ENCODE assay signal across 7 cellular contexts in the genomic region with DNA sequence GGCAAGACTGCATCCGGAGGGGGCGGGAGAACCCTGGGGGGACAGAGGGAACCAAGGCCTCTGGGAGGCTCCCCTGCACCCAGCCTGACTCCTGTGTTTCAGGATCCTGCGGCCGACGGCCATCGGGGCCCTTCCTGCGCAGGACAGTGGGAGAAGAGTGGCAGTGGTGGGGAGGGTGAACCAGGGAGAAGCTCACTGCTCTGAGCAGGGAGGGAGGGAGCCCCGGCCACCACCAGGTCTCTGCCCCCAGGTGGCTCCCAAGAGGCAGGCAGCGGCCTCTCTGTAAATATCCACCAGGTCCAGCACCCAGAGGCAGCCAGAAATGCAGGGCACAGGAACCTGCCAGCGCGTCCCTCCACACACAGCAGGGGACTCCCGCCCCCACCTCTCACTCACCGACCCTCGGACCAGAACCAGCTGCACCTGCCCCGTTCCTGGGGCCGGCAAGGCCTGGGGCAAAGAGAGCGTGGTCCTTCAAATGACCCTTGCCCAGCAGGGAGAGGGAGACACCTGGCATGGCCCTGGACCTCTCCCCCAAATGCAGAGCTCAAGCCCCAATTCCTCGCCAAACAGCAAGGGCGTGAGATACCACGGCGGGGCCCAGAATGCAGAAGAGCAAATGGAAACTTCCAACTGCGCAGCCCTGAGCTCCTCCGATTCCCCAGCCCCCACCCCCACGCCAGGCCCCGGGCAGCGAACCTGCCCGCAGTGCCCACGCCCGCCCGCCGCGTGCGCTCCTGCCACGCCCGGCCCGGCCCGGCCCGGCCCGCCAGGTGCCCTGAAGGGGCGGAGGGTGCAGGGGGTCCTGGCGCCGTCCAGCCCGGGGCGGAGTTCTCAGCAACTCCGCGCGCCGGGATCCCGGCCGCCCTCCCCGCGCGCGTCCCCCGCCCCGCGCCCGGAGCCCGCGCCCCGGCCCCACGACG. TPM values are rescaled to one million over a fixed set of nuclear protein-coding genes. Genes with fewer than 3 reads are reported as not detected.
A peak's percentile ranks its signal among the peaks of the same experiment; 100 is the strongest.
DNase-seq lines count a peak whose midpoint lies in the region; ATAC-seq and TF ChIP-seq lines count a peak whose summit lies in the region.

No MANE protein-coding gene starts in this region.

- H3K9me3 ChIP-seq in HCT116 (ENCODE audit: control insufficient read depth in 1 of 2, insufficient read depth in 1 of 2, low read depth in 1 of 2, low read length in 2 of 2) (no peaks in the 10 kb centered on the region), WERI-Rb-1 (ENCODE audit: severe bottlenecking) (no peaks in the 10 kb centered on the region), colonic mucosa (no peaks in the 10 kb centered on the region), mucosa of descending colon (no peaks in the 10 kb centered on the region)

- peak; percentile 72 for ATAC-seq in HCT116
- ATAC-seq in mucosa of descending colon = peak; percentile 54
- no peak for ATAC-seq in HG03442 (IDR thresholded peaks at IDR 0.05; ENCODE audit: unreplicated experiment)

- no peak overlapping the region for H3K27ac ChIP-seq in HCT116 (ENCODE audit: low read depth, low read length)
- H3K27ac ChIP-seq in WERI-Rb-1 = no peak overlapping the region
- no peak overlapping the region for H3K27ac ChIP-seq in colonic mucosa

- no peak overlapping the region for H2AFZ ChIP-seq in HCT116 (ENCODE audit: low read depth, low read length, poor library complexity, severe bottlenecking)

- peak; percentile 68 for TF ChIP-seq RAD21 in HCT116 (IDR thresholded peaks at IDR 0.05; ENCODE audit: low read depth)

- POLR2A ChIA-PET in HCT116 (lab: Charles Lee) = no interaction called here

- RAD21 ChIA-PET in HCT116 (lab: Charles Lee; ENCODE audit: low non-redundant PET in 1 of 2, low total read pairs in 2 of 2, uncharacterized antibody in 2 of 2, unreplicated experiment in 2 of 2) = no interaction called here

- CTCF ChIA-PET in HCT116 (lab: Charles Lee) = interaction anchor here (1.3 to 2.4 kb wide), 2 partner anchors 10 to 27 kb away, joined by 3 to 10 read pairs; no protein-coding TSS in a partner anchor

- H3K27me3 ChIP-seq in HCT116 (ENCODE audit: insufficient read depth, low read length) = peaks cover 13% of the 10 kb centered on the region; the same call in 1 of the 2 replicates
- H3K27me3 ChIP-seq in WERI-Rb-1 (ENCODE audit: insufficient read depth, low read depth, severe bottlenecking) = peaks cover 10% of the 10 kb centered on the region
- peaks cover 29% of the 10 kb centered on the region for H3K27me3 ChIP-seq in colonic mucosa

- no peak for TF ChIP-seq POLR2A in HCT116 (IDR thresholded peaks at IDR 0.05; ENCODE audit: borderline replicate concordance, extremely low read depth, insufficient read depth, insufficient read length)

- TF ChIP-seq CTCF in HCT116 (IDR thresholded peaks at IDR 0.05 in 2 of 3, conservative IDR thresholded peaks at IDR 0.05 in 1 of 3; ENCODE audit: borderline replicate concordance in 1 of 3, insufficient read depth in 1 of 3, low read depth in 2 of 3, low read length in 2 of 3) (peak; percentile 40 to 53 (median 49); a peak in 5 of 6 replicates), WERI-Rb-1 (IDR thresholded peaks at IDR 0.05; ENCODE audit: low read depth, low read length) (peak; percentile 80), colonic mucosa (IDR thresholded peaks at IDR 0.05) (no peak), mucosa of descending colon (IDR thresholded peaks at IDR 0.05) (no peak)

- H3K9ac ChIP-seq in HCT116 (ENCODE audit: low read length) (no peak overlapping the region), colonic mucosa (ENCODE audit: low read depth in 2 of 2, low read length in 2 of 2) (no peak overlapping the region)

- H3K9me2 ChIP-seq in HCT116 (ENCODE audit: insufficient read depth) = no peaks in the 10 kb centered on the region

- no peaks in the 10 kb centered on the region for H4K20me1 ChIP-seq in HCT116 (ENCODE audit: insufficient read depth)

- H3K4me1 ChIP-seq in HCT116 (ENCODE audit: control insufficient read depth in 1 of 2, insufficient read depth in 2 of 2, low read length in 2 of 2) (no peaks in the 10 kb centered on the region), colonic mucosa (no peaks in the 10 kb centered on the region), mucosa of descending colon (ENCODE audit: low read depth) (no peaks in the 10 kb centered on the region)

- H3K36me3 ChIP-seq in HCT116 (ENCODE audit: control insufficient read depth in 1 of 2, insufficient read depth in 2 of 2, low read length in 2 of 2) = no peaks in the 10 kb centered on the region
- H3K36me3 ChIP-seq in WERI-Rb-1 = no peaks in the 10 kb centered on the region
- no peaks in the 10 kb centered on the region for H3K36me3 ChIP-seq in colonic mucosa
- no peaks in the 10 kb centered on the region for H3K36me3 ChIP-seq in mucosa of descending colon (ENCODE audit: low read depth)

- DNase-seq in HCT116 (ENCODE audit: low read depth, low spot score) (no peak), WERI-Rb-1 (peak; percentile 84), colonic mucosa (peak; percentile 17), mucosa of descending colon (peak in 2 of 3 donors; percentile 12 to 51), OCI-M2 (lab: John Stamatoyannopoulos, UW; ENCODE audit: unreplicated experiment) (no peak), foreskin melanocyte (no peak)

- H3K79me2 ChIP-seq in HCT116 (ENCODE audit: insufficient read depth, low read length) = no peaks in the 10 kb centered on the region

- BruUV-seq in HCT116 (replicated peaks; lab: Mats Ljungman, UMichigan) = no TSS peak

- H3K4me2 ChIP-seq in HCT116 (ENCODE audit: low read length) = no peak overlapping the region

- intact Hi-C loops in HCT116 (cut with micrococcal nuclease) = loop anchor here (1.0 to 2.0 kb wide), 2 partner anchors 82 to 197 kb away; no protein-coding TSS in a partner anchor
- intact Hi-C loops in colonic mucosa (cut with DNase I) = no loop called here
- intact Hi-C loops in mucosa of descending colon (cut with DNase I, micrococcal nuclease) = no loop called here

- H3K4me3 ChIP-seq in HCT116 (replicated peaks in 1 of 2; ENCODE audit: low read depth in 1 of 2, low read length in 2 of 2) (no peak overlapping the region), WERI-Rb-1 (ENCODE audit: low read depth, low read length) (peak overlapping the region; percentile 31), colonic mucosa (no peak overlapping the region), mucosa of descending colon (no peak overlapping the region)

TF ChIP-seq in HCT116, 20 proteins besides CTCF, POLR2A, EP300 and RAD21 (continues in another document):
- TF ChIP-seq ELF1 (IDR thresholded peaks at IDR 0.05; ENCODE audit: borderline replicate concordance, low read depth) (no peak), EZH2 (IDR thresholded peaks at IDR 0.05) (no peak), SP1 (IDR thresholded peaks at IDR 0.05; ENCODE audit: low read depth) (no peak), EGR1 (IDR thresholded peaks at IDR 0.05; ENCODE audit: low read depth) (no peak), POLR2AphosphoS5 (IDR thresholded peaks at IDR 0.05; ENCODE audit: low read depth, low read length) (no peak), EZH2phosphoT487 (IDR thresholded peaks at IDR 0.05; ENCODE audit: borderline replicate concordance) (no peak), YY1 (IDR thresholded peaks at IDR 0.05; ENCODE audit: extremely low read depth, insufficient replicate concordance, low read depth, low read length) (no peak), FOSL1 (IDR thresholded peaks at IDR 0.05; ENCODE audit: low read depth) (no peak)
- TF ChIP-seq, protein P1, sequence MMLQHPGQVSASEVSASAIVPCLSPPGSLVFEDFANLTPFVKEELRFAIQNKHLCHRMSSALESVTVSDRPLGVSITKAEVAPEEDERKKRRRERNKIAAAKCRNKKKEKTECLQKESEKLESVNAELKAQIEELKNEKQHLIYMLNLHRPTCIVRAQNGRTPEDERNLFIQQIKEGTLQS (IDR thresholded peaks at IDR 0.05) = no peak
- TF ChIP-seq, protein P2, sequence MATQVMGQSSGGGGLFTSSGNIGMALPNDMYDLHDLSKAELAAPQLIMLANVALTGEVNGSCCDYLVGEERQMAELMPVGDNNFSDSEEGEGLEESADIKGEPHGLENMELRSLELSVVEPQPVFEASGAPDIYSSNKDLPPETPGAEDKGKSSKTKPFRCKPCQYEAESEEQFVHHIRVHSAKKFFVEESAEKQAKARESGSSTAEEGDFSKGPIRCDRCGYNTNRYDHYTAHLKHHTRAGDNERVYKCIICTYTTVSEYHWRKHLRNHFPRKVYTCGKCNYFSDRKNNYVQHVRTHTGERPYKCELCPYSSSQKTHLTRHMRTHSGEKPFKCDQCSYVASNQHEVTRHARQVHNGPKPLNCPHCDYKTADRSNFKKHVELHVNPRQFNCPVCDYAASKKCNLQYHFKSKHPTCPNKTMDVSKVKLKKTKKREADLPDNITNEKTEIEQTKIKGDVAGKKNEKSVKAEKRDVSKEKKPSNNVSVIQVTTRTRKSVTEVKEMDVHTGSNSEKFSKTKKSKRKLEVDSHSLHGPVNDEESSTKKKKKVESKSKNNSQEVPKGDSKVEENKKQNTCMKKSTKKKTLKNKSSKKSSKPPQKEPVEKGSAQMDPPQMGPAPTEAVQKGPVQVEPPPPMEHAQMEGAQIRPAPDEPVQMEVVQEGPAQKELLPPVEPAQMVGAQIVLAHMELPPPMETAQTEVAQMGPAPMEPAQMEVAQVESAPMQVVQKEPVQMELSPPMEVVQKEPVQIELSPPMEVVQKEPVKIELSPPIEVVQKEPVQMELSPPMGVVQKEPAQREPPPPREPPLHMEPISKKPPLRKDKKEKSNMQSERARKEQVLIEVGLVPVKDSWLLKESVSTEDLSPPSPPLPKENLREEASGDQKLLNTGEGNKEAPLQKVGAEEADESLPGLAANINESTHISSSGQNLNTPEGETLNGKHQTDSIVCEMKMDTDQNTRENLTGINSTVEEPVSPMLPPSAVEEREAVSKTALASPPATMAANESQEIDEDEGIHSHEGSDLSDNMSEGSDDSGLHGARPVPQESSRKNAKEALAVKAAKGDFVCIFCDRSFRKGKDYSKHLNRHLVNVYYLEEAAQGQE (IDR thresholded peaks at IDR 0.05; ENCODE audit: low read depth) = no peak

RNA-seq across cellular contexts. Expression of a gene that starts 0.8 kb away (rescaled TPM):
- 19.3 TPM for total RNA-seq in HCT116 (2021; ENCODE audit: unreplicated experiment)
- polyA plus RNA-seq in HCT116 (2012) = 22.8 and 27.9 TPM in 2 replicates
- 1 to 10 TPM; 1.0 to 1.9 TPM for total RNA-seq in colonic mucosa
- 1 to 10 TPM in 1 of 3 donors, under 1 TPM in 2; 0.43 to 1.2 (median 0.58) TPM for total RNA-seq in mucosa of descending colon

Comparison
In these comparisons a context has a peak if more than half of its experiments do, and no peak if none do; other contexts are left out.
1. DNase-seq: peak in WERI-Rb-1 (single experiment), colonic mucosa (single experiment) and mucosa of descending colon (2 of 3); none in HCT116 (single experiment), OCI-M2 (single experiment) and foreskin melanocyte (single experiment).
2. CTCF ChIP-seq: peak in HCT116 (3 of 3) and WERI-Rb-1 (single experiment); none in colonic mucosa (single experiment) and mucosa of descending colon (single experiment).